ENCODE assay signal across 18 cellular contexts in the genomic region with DNA sequence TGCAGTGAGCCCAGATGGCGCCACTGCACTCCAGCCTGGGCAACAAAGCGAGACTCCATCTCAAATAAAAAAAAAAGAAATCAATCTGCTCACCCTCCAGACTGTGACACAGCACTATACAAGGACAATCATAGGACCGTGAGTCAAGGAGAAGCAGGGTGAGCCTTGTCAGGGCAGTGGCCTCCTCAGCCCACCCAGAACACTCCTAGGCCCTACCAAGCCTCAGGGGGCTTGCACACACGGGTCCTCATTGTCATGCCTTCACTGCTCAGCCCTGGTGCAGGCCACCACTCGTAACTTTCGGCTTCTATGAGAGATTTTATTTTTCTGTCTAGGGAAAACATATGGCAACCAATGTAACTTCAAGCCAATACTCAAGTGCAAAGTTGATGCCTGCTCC. TPM values are rescaled to one million over a fixed set of nuclear protein-coding genes. Genes with fewer than 3 reads are reported as not detected.
DNase-seq lines count a peak whose midpoint lies in the region; ATAC-seq, FAIRE-seq and TF ChIP-seq lines count a peak whose summit lies in the region.
"Had no signal": no experiment of that assay in that cellular context is flagged by ENCODE, and none has a peak within 500 bp of the region (broad histone marks: within the 10 kb centered on the region; RNA-seq: fewer than 3 reads in every experiment).

No MANE protein-coding gene starts in this region.

- H2AFZ ChIP-seq in astrocyte (ENCODE audit: low read depth, low read length), result no peak overlapping the region

- no peaks in the 10 kb centered on the region for H3K27me3 ChIP-seq in astrocyte (ENCODE audit: insufficient read depth, low read length)
- H3K27me3 ChIP-seq: testis had no signal

- intact Hi-C loops in activated naive CD4-positive, alpha-beta T cell treated with anti-CD3 and anti-CD28 coated beads for 36 hours (cut with micrococcal nuclease), result no loop called here

- peaks cover 15% of the 10 kb centered on the region for H3K4me1 ChIP-seq in astrocyte (ENCODE audit: insufficient read depth, low read length)

- no peak overlapping the region for H3K4me3 ChIP-seq in astrocyte (ENCODE audit: insufficient read depth, low read depth, low read length)
- H3K4me3 ChIP-seq: A549, skin epidermis, testis had no signal

- peak overlapping the region; percentile 13 for H3K27ac ChIP-seq in astrocyte (ENCODE audit: low read depth, low read length)
- H3K27ac ChIP-seq: A549, testis had no signal

- DNase-seq in activated naive CD4-positive, alpha-beta T cell treated with anti-CD3 and anti-CD28 coated beads for 36 hours, result no peak
- no peak for DNase-seq in astrocyte (ENCODE audit: low read depth)
- DNase-seq in memory B cell (ENCODE audit: low spot score in 2 of 2), result no peak
- DNase-seq in GM19240 (ENCODE audit: insufficient read length, low spot score), result no peak
- DNase-seq: activated naive CD8-positive, alpha-beta T cell treated with anti-CD3 and anti-CD28 coated beads, Interleukin-2, amount 50 U/mL, for 24 hours; KG1; NCI-H1930; NCI-H526 treated with DMSO at 0.1 percent for 48 hours; testis had no signal

- ATAC-seq in memory B cell (ENCODE audit: low read depth) (no peak), HG03521 (IDR thresholded peaks at IDR 0.05; ENCODE audit: unreplicated experiment) (no peak), HG02588 (IDR thresholded peaks at IDR 0.05; ENCODE audit: unreplicated experiment) (no peak)
- no peak for ATAC-seq in stimulated activated memory B cell treated with anti-CD40 and anti-IgM and Interleukin-4, amounts not matched to agents 10 μg/mL and 1 μg/mL and 100 μg/mL, for 72 hours
- ATAC-seq: A549; activated naive CD8-positive, alpha-beta T cell treated with anti-CD3 and anti-CD28 coated beads, Interleukin-2, amount 50 U/mL, for 24 hours had no signal

- CTCF ChIA-PET in activated naive CD4-positive, alpha-beta T cell treated with anti-CD3 and anti-CD28 coated beads for 36 hours (lab: Charles Lee), result no interaction called here

- no peaks in the 10 kb centered on the region for H3K27me3 Mint-ChIP-seq in activated naive CD4-positive, alpha-beta T cell treated with anti-CD3 and anti-CD28 coated beads, Interleukin-2, amount 50 U/mL, for 24 hours
- H3K27me3 Mint-ChIP-seq in activated naive CD4-positive, alpha-beta T cell treated with anti-CD3 and anti-CD28 coated beads for 36 hours (ENCODE audit: low read depth), result no peaks in the 10 kb centered on the region
- no peaks in the 10 kb centered on the region for H3K27me3 Mint-ChIP-seq in astrocyte (ENCODE audit: low read depth, unreplicated experiment)
- no peaks in the 10 kb centered on the region for H3K27me3 Mint-ChIP-seq in memory B cell
- no peaks in the 10 kb centered on the region for H3K27me3 Mint-ChIP-seq in stimulated activated memory B cell treated with anti-CD40 and anti-IgM and Interleukin-4, amounts not matched to agents 10 μg/mL and 1 μg/mL and 100 μg/mL, for 72 hours
- H3K27me3 Mint-ChIP-seq: activated naive CD8-positive, alpha-beta T cell treated with anti-CD3 and anti-CD28 coated beads, Interleukin-2, amount 50 U/mL, for 24 hours had no signal

- no peak for FAIRE-seq in astrocyte (lab: Jason Lieb, UNC)
- FAIRE-seq: A549, D721Med had no signal

- H3K79me2 ChIP-seq in astrocyte (ENCODE audit: insufficient read depth, low read length), result peaks cover 7% of the 10 kb centered on the region

- no peak overlapping the region for H3K9ac ChIP-seq in astrocyte (ENCODE audit: low read length)

- H3K9me3 ChIP-seq in astrocyte (ENCODE audit: insufficient read depth, low read depth, low read length), result no peaks in the 10 kb centered on the region
- H3K9me3 ChIP-seq: A549, testis had no signal

- H3K36me3 ChIP-seq in astrocyte (ENCODE audit: insufficient read depth, low read length), result no peaks in the 10 kb centered on the region

- peaks cover 47% of the 10 kb centered on the region for H3K4me1 Mint-ChIP-seq in activated naive CD4-positive, alpha-beta T cell treated with anti-CD3 and anti-CD28 coated beads, Interleukin-2, amount 50 U/mL, for 24 hours
- H3K4me1 Mint-ChIP-seq in activated naive CD4-positive, alpha-beta T cell treated with anti-CD3 and anti-CD28 coated beads for 36 hours (ENCODE audit: low read depth), result peaks cover 8% of the 10 kb centered on the region
- H3K4me1 Mint-ChIP-seq in astrocyte (ENCODE audit: low read depth, unreplicated experiment), result peaks cover 22% of the 10 kb centered on the region
- peaks cover 19% of the 10 kb centered on the region for H3K4me1 Mint-ChIP-seq in memory B cell
- peaks cover 32% of the 10 kb centered on the region for H3K4me1 Mint-ChIP-seq in stimulated activated memory B cell treated with anti-CD40 and anti-IgM and Interleukin-4, amounts not matched to agents 10 μg/mL and 1 μg/mL and 100 μg/mL, for 72 hours

- H3K27ac Mint-ChIP-seq in activated naive CD4-positive, alpha-beta T cell treated with anti-CD3 and anti-CD28 coated beads, Interleukin-2, amount 50 U/mL, for 24 hours, result peak overlapping the region; percentile 18
- H3K27ac Mint-ChIP-seq in activated naive CD4-positive, alpha-beta T cell treated with anti-CD3 and anti-CD28 coated beads for 36 hours, result no peak overlapping the region
- peak overlapping the region; percentile 31 for H3K27ac Mint-ChIP-seq in astrocyte (ENCODE audit: unreplicated experiment)
- H3K27ac Mint-ChIP-seq in memory B cell, result peak overlapping the region; percentile 24
- H3K27ac Mint-ChIP-seq in stimulated activated memory B cell treated with anti-CD40 and anti-IgM and Interleukin-4, amounts not matched to agents 10 μg/mL and 1 μg/mL and 100 μg/mL, for 72 hours, result peak overlapping the region; percentile 9
- H3K27ac Mint-ChIP-seq: activated naive CD8-positive, alpha-beta T cell treated with anti-CD3 and anti-CD28 coated beads, Interleukin-2, amount 50 U/mL, for 24 hours had no signal

- peak overlapping the region; percentile 24 for H3K4me2 ChIP-seq in astrocyte (ENCODE audit: low read length)
- H3K4me2 ChIP-seq: A549 had no signal

- no peaks in the 10 kb centered on the region for H3K9me3 Mint-ChIP-seq in activated naive CD4-positive, alpha-beta T cell treated with anti-CD3 and anti-CD28 coated beads, Interleukin-2, amount 50 U/mL, for 24 hours
- H3K9me3 Mint-ChIP-seq in activated naive CD4-positive, alpha-beta T cell treated with anti-CD3 and anti-CD28 coated beads for 36 hours, result no peaks in the 10 kb centered on the region
- H3K9me3 Mint-ChIP-seq in astrocyte (ENCODE audit: unreplicated experiment) (no peaks in the 10 kb centered on the region), memory B cell (no peaks in the 10 kb centered on the region)
- H3K9me3 Mint-ChIP-seq in stimulated activated memory B cell treated with anti-CD40 and anti-IgM and Interleukin-4, amounts not matched to agents 10 μg/mL and 1 μg/mL and 100 μg/mL, for 72 hours, result no peaks in the 10 kb centered on the region
- H3K9me3 Mint-ChIP-seq: activated naive CD8-positive, alpha-beta T cell treated with anti-CD3 and anti-CD28 coated beads, Interleukin-2, amount 50 U/mL, for 24 hours had no signal

- H3K36me3 Mint-ChIP-seq in activated naive CD4-positive, alpha-beta T cell treated with anti-CD3 and anti-CD28 coated beads, Interleukin-2, amount 50 U/mL, for 24 hours, result peaks cover 15% of the 10 kb centered on the region
- H3K36me3 Mint-ChIP-seq in activated naive CD4-positive, alpha-beta T cell treated with anti-CD3 and anti-CD28 coated beads for 36 hours (ENCODE audit: low read depth), result peaks cover 14% of the 10 kb centered on the region
- peaks cover 13% of the 10 kb centered on the region for H3K36me3 Mint-ChIP-seq in astrocyte (ENCODE audit: low read depth, unreplicated experiment)
- H3K36me3 Mint-ChIP-seq in memory B cell, result peaks cover 22% of the 10 kb centered on the region
- H3K36me3 Mint-ChIP-seq in stimulated activated memory B cell treated with anti-CD40 and anti-IgM and Interleukin-4, amounts not matched to agents 10 μg/mL and 1 μg/mL and 100 μg/mL, for 72 hours, result peaks cover 32% of the 10 kb centered on the region

- peaks cover 65% of the 10 kb centered on the region for H4K20me1 ChIP-seq in astrocyte (ENCODE audit: insufficient read depth, low read length)

- no peak overlapping the region for H3K4me3 Mint-ChIP-seq in activated naive CD4-positive, alpha-beta T cell treated with anti-CD3 and anti-CD28 coated beads, Interleukin-2, amount 50 U/mL, for 24 hours
- H3K4me3 Mint-ChIP-seq in activated naive CD4-positive, alpha-beta T cell treated with anti-CD3 and anti-CD28 coated beads for 36 hours, result no peak overlapping the region
- H3K4me3 Mint-ChIP-seq in astrocyte (ENCODE audit: unreplicated experiment), result no peak overlapping the region
- H3K4me3 Mint-ChIP-seq in memory B cell, result no peak overlapping the region
- no peak overlapping the region for H3K4me3 Mint-ChIP-seq in stimulated activated memory B cell treated with anti-CD40 and anti-IgM and Interleukin-4, amounts not matched to agents 10 μg/mL and 1 μg/mL and 100 μg/mL, for 72 hours
- H3K4me3 Mint-ChIP-seq: activated naive CD8-positive, alpha-beta T cell treated with anti-CD3 and anti-CD28 coated beads, Interleukin-2, amount 50 U/mL, for 24 hours had no signal

- TF ChIP-seq CTCF in astrocyte (IDR thresholded peaks at IDR 0.05; ENCODE audit: insufficient read depth, low read depth, low read length), result no peak

RNA-seq across cellular contexts. Expression of a gene that starts 35.8 kb away (rescaled TPM):
- 10 to 100 TPM; 15.4 to 16.4 TPM for total RNA-seq in activated naive CD4-positive, alpha-beta T cell treated with anti-CD3 and anti-CD28 coated beads for 36 hours
- total RNA-seq in astrocyte, result 48.4 and 49.4 TPM in 2 replicates

RNA-seq across cellular contexts. Expression of a gene that starts 44.7 kb away (rescaled TPM):
- total RNA-seq in activated naive CD4-positive, alpha-beta T cell treated with anti-CD3 and anti-CD28 coated beads for 36 hours, result not detected
- not detected in 2 replicates for total RNA-seq in astrocyte
- total RNA-seq: cerebellum, mucosa of gallbladder had no signal

RNA-seq across cellular contexts. Expression of a gene that starts 58.0 kb away (rescaled TPM):
- total RNA-seq in activated naive CD4-positive, alpha-beta T cell treated with anti-CD3 and anti-CD28 coated beads for 36 hours, result 10 to 100 TPM in 1 of 2 experiments, 1 to 10 TPM in 1; 9.9 to 11.0 TPM
- 16.0 and 16.1 TPM in 2 replicates for total RNA-seq in astrocyte
